In the genomic region with DNA sequence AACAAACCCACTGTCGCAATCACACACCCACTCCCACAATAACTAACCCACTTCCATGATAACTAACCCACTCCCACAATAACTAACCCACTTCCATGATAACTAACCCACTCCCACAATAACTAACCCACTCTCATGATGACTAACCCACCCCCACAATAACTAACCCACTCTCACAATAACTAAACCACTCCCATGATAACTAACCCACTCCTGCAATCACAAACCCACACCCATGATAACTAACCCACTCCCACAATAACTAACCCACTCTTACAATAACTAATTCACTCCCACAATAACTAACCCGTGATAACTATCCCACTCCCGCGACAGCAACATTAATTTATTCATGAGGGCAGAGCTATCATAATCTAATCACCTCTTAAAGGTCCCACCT, we compare ENCODE assay signal across 18 cellular contexts.
DNase-seq lines count a peak whose midpoint lies in the region; ATAC-seq, FAIRE-seq and TF ChIP-seq lines count a peak whose summit lies in the region.
"Had no signal": no experiment of that assay in that cellular context is flagged by ENCODE, and none has a peak within 500 bp of the region (broad histone marks: within the 10 kb centered on the region; RNA-seq: fewer than 3 reads in every experiment).

No MANE protein-coding gene starts in this region.

- H2AFZ ChIP-seq in Loucy (ENCODE audit: low read length), result no peak overlapping the region
- H2AFZ ChIP-seq: GM23248 had no signal

- no peaks in the 10 kb centered on the region for H3K9me3 ChIP-seq in Loucy (ENCODE audit: insufficient read depth, low read depth, low read length)
- H3K9me3 ChIP-seq: BLaER1, Caco-2 had no signal

- no peaks in the 10 kb centered on the region for H3K79me2 ChIP-seq in Loucy (ENCODE audit: insufficient read depth, low read length)

- FAIRE-seq in bronchial epithelial cell (lab: Jason Lieb, UNC) (peak; percentile 95), urothelium cell line (lab: Jason Lieb, UNC) (peak; percentile 63)
- FAIRE-seq: G401.6, GM19239 had no signal

- H3K4me2 ChIP-seq in Loucy (ENCODE audit: low read depth, low read length, poor library complexity, severe bottlenecking), result no peak overlapping the region
- H3K4me2 ChIP-seq: BLaER1 had no signal

- H3K4me1 ChIP-seq in Loucy (ENCODE audit: insufficient read depth, low read length, poor library complexity, severe bottlenecking), result peaks cover 24% of the 10 kb centered on the region
- H3K4me1 ChIP-seq: Caco-2 had no signal

- H3K4me3 ChIP-seq in Loucy (ENCODE audit: low read length, poor library complexity, severe bottlenecking) (no peak overlapping the region), bronchial epithelial cell (ENCODE audit: low read depth, low read length) (no peak overlapping the region)
- H3K4me3 ChIP-seq: BLaER1, GM23248 had no signal

- peak overlapping the region; percentile 35 for H3K9ac ChIP-seq in Loucy (ENCODE audit: low read depth, low read length, poor library complexity, severe bottlenecking)
- H3K9ac ChIP-seq: BLaER1, GM23248 had no signal

- no peaks in the 10 kb centered on the region for H3K36me3 ChIP-seq in Loucy (ENCODE audit: insufficient read depth, low read length)
- no peaks in the 10 kb centered on the region for H3K36me3 ChIP-seq in bronchial epithelial cell (ENCODE audit: control insufficient read depth, insufficient read depth, low read length)
- H3K36me3 ChIP-seq: BLaER1 had no signal

- no peak for ATAC-seq in HG02588 (IDR thresholded peaks at IDR 0.05; ENCODE audit: unreplicated experiment)
- ATAC-seq: CD8-positive, alpha-beta T cell; HCT116 had no signal

- no peaks in the 10 kb centered on the region for H3K27me3 ChIP-seq in Loucy (ENCODE audit: insufficient read depth, low read length, poor library complexity, severe bottlenecking)
- H3K27me3 ChIP-seq in bronchial epithelial cell (ENCODE audit: control insufficient read depth, insufficient read depth, low read length), result peaks cover 2% of the 10 kb centered on the region
- H3K27me3 ChIP-seq: BLaER1 had no signal

- H3K9me2 ChIP-seq in Loucy (replicated peaks; ENCODE audit: low read depth, low read length), result no peaks in the 10 kb centered on the region

- H3F3A ChIP-seq in Loucy (ENCODE audit: low read depth), result no peaks in the 10 kb centered on the region

- TF ChIP-seq CTCF in Loucy (conservative IDR thresholded peaks at IDR 0.05; ENCODE audit: low read length) (no peak), bronchial epithelial cell (IDR thresholded peaks at IDR 0.05; ENCODE audit: insufficient read depth, low read length, severe bottlenecking) (no peak)

- no peak for DNase-seq in bronchial epithelial cell (ENCODE audit: low read depth)
- no peak for DNase-seq in urothelium cell line (ENCODE audit: low spot score)
- DNase-seq in activated CD4-positive, alpha-beta T cell treated with anti-CD3 and anti-CD28 coated beads for 4 hours, result no peak
- DNase-seq in amygdala (lab: John Stamatoyannopoulos, UW), result no peak
- DNase-seq: Caco-2; CD4-positive, CD25-positive, alpha-beta regulatory T cell; CD8-positive, alpha-beta T cell; DMS153; DND-41; GM23248; H9; HFFc6 had no signal

- no peaks in the 10 kb centered on the region for H4K20me1 ChIP-seq in Loucy (ENCODE audit: insufficient read depth, low read length, poor library complexity, severe bottlenecking)
- H4K20me1 ChIP-seq: BLaER1 had no signal
